16 cellular contexts compared by ENCODE assay signal in genomic region chr18:2933995-2934394, GRCh38.
"Had no signal": no experiment of that assay in that cellular context is flagged by ENCODE, and none has a peak within 500 bp of the region (broad histone marks: within the 10 kb centered on the region; RNA-seq: fewer than 3 reads in every experiment).

No MANE protein-coding gene starts in this region.

- H3K27ac Mint-ChIP-seq: T-helper 1 cell treated with Interleukin-12 subunit alpha and Interleukin-12 subunit beta and Interleukin-4 antibody, amounts not matched to agents 30 μg/mL and 1 μg/mL, for 36 hours had no signal

- H3K27me3 Mint-ChIP-seq: activated B cell treated with CpG ODN at 0.5 μM for 24 hours; activated CD4-positive, alpha-beta memory T cell treated with anti-CD3 and anti-CD28 coated beads for 36 hours; stimulated activated naive CD8-positive, alpha-beta T cell treated with anti-CD3 and anti-CD28 coated beads, Interleukin-15, Interleukin-2, amounts not matched to agents 100 ng/mL and 50 ng/mL, for 24 hours had no signal

- ATAC-seq: left cardiac atrium, lower lobe of right lung, right lobe of liver, SK-N-SH treated with all-trans-retinoic acid at 6 μM for 48 hours had no signal

- H3K9me3 Mint-ChIP-seq: activated B cell treated with CpG ODN at 0.5 μM for 24 hours; activated CD4-positive, alpha-beta memory T cell treated with anti-CD3 and anti-CD28 coated beads for 36 hours; stimulated activated naive CD8-positive, alpha-beta T cell treated with anti-CD3 and anti-CD28 coated beads, Interleukin-15, Interleukin-2, amounts not matched to agents 100 ng/mL and 50 ng/mL, for 24 hours; T-helper 1 cell treated with Interleukin-12 subunit alpha and Interleukin-12 subunit beta and Interleukin-4 antibody, amounts not matched to agents 30 μg/mL and 1 μg/mL, for 36 hours had no signal

- DNase-seq: activated B cell treated with CpG ODN at 0.5 μM for 24 hours; activated CD4-positive, alpha-beta memory T cell treated with anti-CD3 and anti-CD28 coated beads for 36 hours; activated CD8-positive, alpha-beta memory T cell treated with anti-CD3 and anti-CD28 coated beads, Interleukin-2, amount 50 U/mL, for 48 hours; activated effector memory CD4-positive, alpha-beta T cell treated with Interleukin-2 at 50 U/mL for 16 hours; adrenal gland; left cardiac atrium; lower lobe of right lung; ovary; right lobe of liver; SHP77 treated with DMSO at 0.1 percent for 48 hours; stimulated activated CD4-positive, alpha-beta T cell treated with anti-CD3 and anti-CD28 coated beads, Interleukin-4, amount 100 ng/mL, for 4 hours; stimulated activated CD8-positive, alpha-beta memory T cell treated with anti-CD3 and anti-CD28 coated beads, Interleukin-4, amount 100 ng/mL, for 48 hours had no signal

- H3K4me3 Mint-ChIP-seq: activated B cell treated with CpG ODN at 0.5 μM for 24 hours; activated CD4-positive, alpha-beta memory T cell treated with anti-CD3 and anti-CD28 coated beads for 36 hours; T-helper 1 cell treated with Interleukin-12 subunit alpha and Interleukin-12 subunit beta and Interleukin-4 antibody, amounts not matched to agents 30 μg/mL and 1 μg/mL, for 36 hours had no signal

- FAIRE-seq: endometrium had no signal
